Comparison of ENCODE assay signal across 1 cellular context in genomic region chr11:63974259-63975143, GRCh38.
TF ChIP-seq lines count a peak whose summit lies in the region.

Gene COX8A (plus strand): TSS chr11:63974620. CDS start chr11:63974681, 61 bp downstream.

TF ChIP-seq in A549, 52 proteins besides CTCF, POLR2A, EP300 and RAD21 (continued from another document):
- TF ChIP-seq REST (IDR thresholded peaks at IDR 0.05) (no peak), EHMT2 (IDR thresholded peaks at IDR 0.05; ENCODE audit: low read depth) (no peak), HOXB5 (CRISPR knock-in tag; IDR thresholded peaks at IDR 0.05) (no peak), MYC (IDR thresholded peaks at IDR 0.05; ENCODE audit: borderline replicate concordance, low read length) (no peak), KDM5A (IDR thresholded peaks at IDR 0.05) (no peak), ELK1 (IDR thresholded peaks at IDR 0.05; ENCODE audit: low read depth, low read length) (no peak), MAZ (IDR thresholded peaks at IDR 0.05; ENCODE audit: borderline replicate concordance, low read depth, low read length) (peak; percentile 88; the same call in 1 of the 2 replicates), ZFP36 (IDR thresholded peaks at IDR 0.05; ENCODE audit: borderline replicate concordance, partially characterized antibody) (no peak), HDAC2 (IDR thresholded peaks at IDR 0.05) (no peak)
